18 cellular contexts compared by ENCODE assay signal in the genomic region with DNA sequence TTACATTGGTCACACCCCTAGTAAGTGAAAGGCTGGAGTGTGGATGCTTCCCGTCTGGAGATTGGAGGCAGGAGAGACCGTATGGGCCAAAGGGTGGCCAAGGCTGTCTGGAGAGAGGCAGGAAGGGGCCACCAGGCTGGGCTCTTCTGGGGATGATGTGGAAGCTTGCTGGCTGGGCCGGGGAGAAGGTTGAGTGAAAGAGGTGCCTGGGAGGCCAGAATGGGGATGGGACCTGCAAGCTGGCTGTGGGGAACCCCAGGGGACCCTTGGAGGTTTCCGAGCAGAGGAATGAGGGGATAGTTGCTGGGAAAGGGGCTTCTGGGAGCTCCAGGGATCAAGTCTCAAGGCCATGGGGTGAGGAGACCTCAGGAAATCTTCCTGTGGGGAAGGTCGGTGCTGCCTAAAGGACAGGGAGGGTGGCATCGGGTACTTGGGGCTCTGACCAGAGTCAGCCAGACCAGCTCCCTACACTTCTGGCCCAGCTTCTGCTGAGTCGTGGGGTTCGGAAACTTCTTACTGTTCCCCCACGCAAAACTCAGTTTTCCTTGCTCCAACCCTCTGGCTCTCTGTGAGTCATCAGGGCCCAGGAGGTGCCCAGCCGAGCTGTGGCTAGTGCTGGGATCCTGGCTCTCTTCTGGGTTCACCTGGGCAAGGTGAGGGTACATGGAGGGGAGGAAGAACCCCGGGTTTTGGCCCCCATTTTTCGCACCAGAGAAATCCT. TPM values are rescaled to one million over a fixed set of nuclear protein-coding genes. Genes with fewer than 3 reads are reported as not detected.
DNase-seq lines count a peak whose midpoint lies in the region; ATAC-seq, FAIRE-seq and TF ChIP-seq lines count a peak whose summit lies in the region.
"Had no signal": no experiment of that assay in that cellular context is flagged by ENCODE, and none has a peak within 500 bp of the region (broad histone marks: within the 10 kb centered on the region; RNA-seq: fewer than 3 reads in every experiment).

No MANE protein-coding gene starts in this region.

- TF ChIP-seq POLR2A in NB4 (IDR thresholded peaks at IDR 0.05; ENCODE audit: extremely low read depth, insufficient read length) = no peak

- H3K4me2 ChIP-seq in BLaER1 = peak overlapping the region; percentile 96; the same call in 1 of the 2 replicates
- H3K4me2 ChIP-seq in neural progenitor cell = no peak overlapping the region

- H3K27me3 Mint-ChIP-seq in endothelial cell (ENCODE audit: unreplicated experiment) = peaks cover 19% of the 10 kb centered on the region
- H3K27me3 Mint-ChIP-seq in neural progenitor cell (ENCODE audit: insufficient read depth, low read depth) = peaks cover 13% of the 10 kb centered on the region

- H3K9me3 Mint-ChIP-seq in endothelial cell (ENCODE audit: unreplicated experiment) = no peaks in the 10 kb centered on the region
- no peaks in the 10 kb centered on the region for H3K9me3 Mint-ChIP-seq in neural progenitor cell
- H3K9me3 Mint-ChIP-seq: CD4-positive, CD25-positive, alpha-beta regulatory T cell; central memory CD8-positive, alpha-beta T cell; memory B cell had no signal

- H3K79me2 ChIP-seq in neural progenitor cell (ENCODE audit: low read depth) = peaks cover 53% of the 10 kb centered on the region

- H2AFZ ChIP-seq in neural progenitor cell (replicated peaks) = no peak overlapping the region

- peak overlapping the region; percentile 63 for H3K4me3 Mint-ChIP-seq in endothelial cell (ENCODE audit: unreplicated experiment)
- peak overlapping the region; percentile 98 for H3K4me3 Mint-ChIP-seq in neural progenitor cell
- H3K4me3 Mint-ChIP-seq: central memory CD8-positive, alpha-beta T cell; memory B cell had no signal

- no peak overlapping the region for H3K9ac ChIP-seq in BLaER1
- no peak overlapping the region for H3K9ac ChIP-seq in neural progenitor cell

- DNase-seq in NB4 (ENCODE audit: low read depth) = no peak
- DNase-seq in endothelial cell (ENCODE audit: low spot score) = no peak
- DNase-seq in neural progenitor cell (ENCODE audit: low spot score) = no peak
- DNase-seq in NCI-H1436 treated with DMSO at 0.1 percent for 48 hours (lab: John Stamatoyannopoulos, UW) = no peak
- DNase-seq in small intestine = no peak
- DNase-seq: activated CD4-positive, alpha-beta T cell treated with anti-CD3 and anti-CD28 coated beads, Interleukin-2, amount 50 U/mL, for 48 hours; activated effector memory CD4-positive, alpha-beta T cell treated with Interleukin-2 at 50 U/mL for 16 hours; CD4-positive, CD25-positive, alpha-beta regulatory T cell; NCI-H1105; NCI-H524; stimulated activated naive CD8-positive, alpha-beta T cell treated with anti-CD3 and anti-CD28 coated beads, Interleukin-15, Interleukin-2, amounts not matched to agents 100 U/mL and 50 U/mL, for 24 hours; T-helper 9 cell had no signal

- H4K20me1 ChIP-seq in BLaER1 (peaks cover 54% of the 10 kb centered on the region), neural progenitor cell (ENCODE audit: low read depth) (peaks cover 36% of the 10 kb centered on the region)

- FAIRE-seq in small intestine (lab: Jason Lieb, UNC) = no peak
- FAIRE-seq: G401.6 had no signal

- H3K27ac ChIP-seq in BLaER1 (no peak overlapping the region), neural progenitor cell (no peak overlapping the region), small intestine (ENCODE audit: low read depth in 1 of 2, low read length in 1 of 2) (no peak overlapping the region)

- H3K27ac Mint-ChIP-seq in endothelial cell (ENCODE audit: unreplicated experiment) (no peak overlapping the region), neural progenitor cell (peak overlapping the region; percentile 25)
- H3K27ac Mint-ChIP-seq: CD4-positive, CD25-positive, alpha-beta regulatory T cell; memory B cell had no signal

- peaks cover 22% of the 10 kb centered on the region for H3F3A ChIP-seq in neural progenitor cell (ENCODE audit: low read depth)

- H3K27me3 ChIP-seq in BLaER1 (no peaks in the 10 kb centered on the region), neural progenitor cell (no peaks in the 10 kb centered on the region), small intestine (ENCODE audit: control insufficient read depth in 2 of 2, insufficient read depth in 2 of 2, low read length in 2 of 2) (peaks cover 0 to 13% of the 10 kb centered on the region in 2 donors)

- TF ChIP-seq CTCF in NB4 (IDR thresholded peaks at IDR 0.05; ENCODE audit: low read depth, low read length) (no peak), endothelial cell (IDR thresholded peaks at IDR 0.05; ENCODE audit: unreplicated experiment) (no peak), neural progenitor cell (IDR thresholded peaks at IDR 0.05) (no peak)

- H3K36me3 ChIP-seq in BLaER1 = peaks cover 15% of the 10 kb centered on the region; the same call in 1 of the 2 replicates
- H3K36me3 ChIP-seq in neural progenitor cell = no peaks in the 10 kb centered on the region
- no peaks in the 10 kb centered on the region for H3K36me3 ChIP-seq in small intestine (ENCODE audit: control insufficient read depth in 2 of 2, insufficient read depth in 2 of 2, low read length in 2 of 2)

- H3K4me1 ChIP-seq in BLaER1 = peaks cover 56% of the 10 kb centered on the region
- peaks cover 32% of the 10 kb centered on the region for H3K4me1 ChIP-seq in neural progenitor cell
- no peaks in the 10 kb centered on the region for H3K4me1 ChIP-seq in small intestine (ENCODE audit: control insufficient read depth in 2 of 2, insufficient read depth in 1 of 2, low read depth in 1 of 2, low read length in 1 of 2)

- H3K4me1 Mint-ChIP-seq in endothelial cell (ENCODE audit: unreplicated experiment) (peaks cover 44% of the 10 kb centered on the region), neural progenitor cell (peaks cover 49% of the 10 kb centered on the region)

- H3K9me3 ChIP-seq in BLaER1 (no peaks in the 10 kb centered on the region), neural progenitor cell (ENCODE audit: low read depth) (no peaks in the 10 kb centered on the region), small intestine (ENCODE audit: control insufficient read depth, low read depth) (no peaks in the 10 kb centered on the region)

- H3K4me3 ChIP-seq in BLaER1 (no peak overlapping the region), NB4 (ENCODE audit: low read depth, low read length) (peak overlapping the region; percentile 36), neural progenitor cell (no peak overlapping the region), small intestine (ENCODE audit: low read depth in 1 of 2, low read length in 2 of 2) (no peak overlapping the region)

- ATAC-seq in GM19351 (IDR thresholded peaks at IDR 0.05; ENCODE audit: unreplicated experiment) = no peak
- no peak for ATAC-seq in HG02678 (IDR thresholded peaks at IDR 0.05; ENCODE audit: unreplicated experiment)
- ATAC-seq: stimulated activated naive CD8-positive, alpha-beta T cell treated with anti-CD3 and anti-CD28 coated beads, Interleukin-15, Interleukin-2, amounts not matched to agents 100 U/mL and 50 U/mL, for 24 hours had no signal

- H3K36me3 Mint-ChIP-seq in endothelial cell (ENCODE audit: low read depth, unreplicated experiment) (no peaks in the 10 kb centered on the region), neural progenitor cell (no peaks in the 10 kb centered on the region)
- H3K36me3 Mint-ChIP-seq: memory B cell had no signal

- WGBS in small intestine, 3 donors = 65 to 74% (median 68%) methylated on average over 12 of the region's 12 CpGs

RNA-seq across cellular contexts. Expression of a gene that starts 3.1 kb away (rescaled TPM):
- total RNA-seq in endothelial cell (ENCODE audit: unreplicated experiment) (120 TPM), neural progenitor cell (ENCODE audit: low replicate concordance) (24.6 and 88.2 TPM in 2 replicates)
- 1 to 10 TPM in 2 of 3 donors, under 1 TPM in 1; 0.67 to 7.6 (median 1.4) TPM for polyA plus RNA-seq in small intestine
